In the genomic region with DNA sequence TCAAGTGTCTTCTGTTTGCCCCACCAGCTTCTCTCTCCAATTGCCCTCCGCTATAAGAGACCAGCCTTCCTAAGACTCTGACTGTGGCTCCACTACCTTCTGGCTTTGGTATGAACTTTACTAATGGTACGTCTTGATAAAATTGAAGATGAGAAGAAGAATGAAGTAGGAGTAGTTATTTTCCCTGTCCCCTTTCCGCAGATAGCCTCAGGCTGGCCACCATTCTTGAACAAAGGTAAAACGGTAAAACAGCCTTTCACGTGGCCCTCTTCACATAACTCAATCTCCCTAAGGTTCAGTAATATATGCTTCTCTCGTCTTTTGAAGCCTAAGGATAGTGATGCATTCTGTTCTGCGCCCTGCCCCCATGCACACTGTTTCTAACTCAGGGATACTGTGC, we compare ENCODE assay signal across 19 cellular contexts. TPM values are rescaled to one million over a fixed set of nuclear protein-coding genes. Genes with fewer than 3 reads are reported as not detected.
DNase-seq lines count a peak whose midpoint lies in the region; ATAC-seq, FAIRE-seq and TF ChIP-seq lines count a peak whose summit lies in the region.
"Had no signal": no experiment of that assay in that cellular context is flagged by ENCODE, and none has a peak within 500 bp of the region (broad histone marks: within the 10 kb centered on the region; RNA-seq: fewer than 3 reads in every experiment).

No MANE protein-coding gene starts in this region.

- H4K91ac ChIP-seq in IMR-90 (ENCODE audit: insufficient read depth, low read depth, low read length): no peak overlapping the region
- H4K91ac ChIP-seq in trophoblast cell (ENCODE audit: low read depth, low read length): no peak overlapping the region

- H3K36me3 ChIP-seq in IMR-90 (ENCODE audit: control insufficient read depth, insufficient read depth, low read length) (no peaks in the 10 kb centered on the region), K562 (ENCODE audit: control insufficient read depth, insufficient read depth, low read length) (no peaks in the 10 kb centered on the region), trophoblast cell (ENCODE audit: control insufficient read depth in 1 of 2, insufficient read depth in 2 of 2, low read length in 2 of 2) (no peaks in the 10 kb centered on the region), thyroid gland (no peaks in the 10 kb centered on the region)
- H3K36me3 ChIP-seq: BLaER1 treated with 17β-estradiol and CSF1 and Interleukin-3, amounts not matched to agents 10 nM and 100 nM had no signal

- H4K20me1 ChIP-seq in IMR-90 (ENCODE audit: insufficient read depth, low read length) (no peaks in the 10 kb centered on the region), K562 (replicated peaks; ENCODE audit: control insufficient read depth, insufficient read depth, low read length) (no peaks in the 10 kb centered on the region)
- H4K20me1 ChIP-seq: BLaER1 treated with 17β-estradiol and CSF1 and Interleukin-3, amounts not matched to agents 10 nM and 100 nM had no signal

- H2AFZ ChIP-seq in IMR-90 (replicated peaks; ENCODE audit: low read length, poor library complexity) (no peak overlapping the region), K562 (ENCODE audit: low read depth, low read length) (peak overlapping the region; percentile 28), trophoblast cell (ENCODE audit: insufficient read depth, low read length, poor library complexity) (no peak overlapping the region)

- H2AK5ac ChIP-seq in IMR-90 (ENCODE audit: low read depth, low read length): no peak overlapping the region
- H2AK5ac ChIP-seq in trophoblast cell (ENCODE audit: low read length): no peak overlapping the region

- no peak overlapping the region for H3K27ac ChIP-seq in IMR-90 (ENCODE audit: insufficient read depth, low read length)
- no peak overlapping the region for H3K27ac ChIP-seq in K562 (ENCODE audit: extremely low read depth, low read depth, low read length)
- no peak overlapping the region for H3K27ac ChIP-seq in trophoblast cell (ENCODE audit: low read depth, low read length)
- no peak overlapping the region for H3K27ac ChIP-seq in thyroid gland
- H3K27ac ChIP-seq: 22Rv1; A549; BLaER1 treated with 17β-estradiol and CSF1 and Interleukin-3, amounts not matched to agents 10 nM and 100 nM; C4-2B had no signal

- no peak for TF ChIP-seq EP300 in K562 (IDR thresholded peaks at IDR 0.05; ENCODE audit: low read length)

- ATAC-seq in IMR-90 (ENCODE audit: low read depth) (no peak), K562 (no peak)
- ATAC-seq: A549; CD8-positive, alpha-beta T cell had no signal

- H2AK9ac ChIP-seq in IMR-90 (replicated peaks; ENCODE audit: low read depth, low read length, poor library complexity): no peak overlapping the region

- POLR2A ChIA-PET in IMR-90 (lab: Charles Lee; ENCODE audit: unreplicated experiment): interaction anchor here (0.6 kb wide), 1 partner anchor 36 kb away, joined by 3 read pairs; no protein-coding TSS in a partner anchor
- POLR2A ChIA-PET in K562 (lab: Yijun Ruan, JAX): no interaction called here

- no peak overlapping the region for H3K4me3 ChIP-seq in IMR-90 (ENCODE audit: insufficient read depth, low read depth, low read length)
- H3K4me3 ChIP-seq in K562: no peak overlapping the region
- H3K4me3 ChIP-seq in trophoblast cell (ENCODE audit: low read depth, low read length): no peak overlapping the region
- H3K4me3 ChIP-seq in thyroid gland (replicated peaks in 1 of 3): no peak overlapping the region
- H3K4me3 ChIP-seq: A549; BLaER1 treated with 17β-estradiol and CSF1 and Interleukin-3, amounts not matched to agents 10 nM and 100 nM had no signal

- TF ChIP-seq RAD21 in IMR-90 (IDR thresholded peaks at IDR 0.05; ENCODE audit: low read length) (no peak), K562 (CRISPR knock-in tag; conservative IDR thresholded peaks at IDR 0.05 in 1 of 2, IDR thresholded peaks at IDR 0.05 in 1 of 2) (no peak)

- TF ChIP-seq CTCF in IMR-90 (conservative IDR thresholded peaks at IDR 0.05; ENCODE audit: low read depth, low read length) (no peak), K562 (IDR thresholded peaks at IDR 0.05 in 2 of 3, conservative IDR thresholded peaks at IDR 0.05 in 1 of 3; ENCODE audit: insufficient read depth in 2 of 3, low read depth in 1 of 3, low read length in 3 of 3) (no peak), thyroid gland (IDR thresholded peaks at IDR 0.05) (no peak)

- H2BK20ac ChIP-seq in IMR-90 (ENCODE audit: low read depth, low read length): no peak overlapping the region

- H3K56ac ChIP-seq in IMR-90 (ENCODE audit: extremely low read depth, insufficient read depth, low read length): no peak overlapping the region

- no peak overlapping the region for H2BK12ac ChIP-seq in trophoblast cell (ENCODE audit: low read length)

- H2BK5ac ChIP-seq in IMR-90 (ENCODE audit: low read depth, low read length, poor library complexity, severe bottlenecking) (no peak overlapping the region), trophoblast cell (ENCODE audit: low read depth, low read length, poor library complexity) (no peak overlapping the region)

- no peak overlapping the region for H3K9ac ChIP-seq in IMR-90 (ENCODE audit: low read depth, low read length)
- no peak overlapping the region for H3K9ac ChIP-seq in K562 (ENCODE audit: insufficient read depth in 1 of 2, low read depth in 2 of 2, low read length in 2 of 2)
- H3K9ac ChIP-seq in trophoblast cell (ENCODE audit: low read length): no peak overlapping the region
- H3K9ac ChIP-seq: BLaER1 treated with 17β-estradiol and CSF1 and Interleukin-3, amounts not matched to agents 10 nM and 100 nM had no signal

- H3K23ac ChIP-seq in IMR-90 (ENCODE audit: low read depth, low read length) (no peak overlapping the region), trophoblast cell (ENCODE audit: low read length) (no peak overlapping the region)

- dilution Hi-C loops in IMR-90 (cut with HindIII; ENCODE audit: low sequenced_read_pairs, unreplicated experiment): no loop called here

- FAIRE-seq in K562 (lab: Jason Lieb, UNC): no peak
- FAIRE-seq: A549, D721Med, G401.6, GM12891, GM19239 had no signal

- H2BK120ac ChIP-seq in IMR-90 (ENCODE audit: low read depth, low read length) (no peak overlapping the region; the same call in 1 of the 2 replicates), trophoblast cell (ENCODE audit: insufficient read depth, low read length, poor library complexity) (no peak overlapping the region)

- H3K27me3 ChIP-seq in IMR-90 (ENCODE audit: control insufficient read depth, insufficient read depth, low read length): no peaks in the 10 kb centered on the region
- no peaks in the 10 kb centered on the region for H3K27me3 ChIP-seq in K562 (ENCODE audit: control insufficient read depth in 2 of 2, insufficient read depth in 2 of 2, low read length in 2 of 2)
- H3K27me3 ChIP-seq in trophoblast cell (ENCODE audit: insufficient read depth, low read length): no peaks in the 10 kb centered on the region
- H3K27me3 ChIP-seq in thyroid gland: no peaks in the 10 kb centered on the region
- H3K27me3 ChIP-seq: BLaER1 treated with 17β-estradiol and CSF1 and Interleukin-3, amounts not matched to agents 10 nM and 100 nM had no signal

- no peak for DNase-seq in IMR-90
- DNase-seq in K562 (ENCODE audit: extremely low read depth in 1 of 4, low spot score in 3 of 4): no peak
- DNase-seq in trophoblast cell: peak; percentile 83 to 90
- DNase-seq in thyroid gland: no peak
- no peak for DNase-seq in HT-29 (ENCODE audit: low spot score)
- DNase-seq: AML-193; Caco-2; Calu3; CD4-positive, alpha-beta T cell; CD8-positive, alpha-beta T cell; GF-D8 had no signal

- H4K12ac ChIP-seq in trophoblast cell (ENCODE audit: low read depth, low read length): no peak overlapping the region

- intact Hi-C loops in IMR-90 (cut with micrococcal nuclease): no loop called here
- intact Hi-C loops in K562 (cut with micrococcal nuclease): no loop called here
- intact Hi-C loops in thyroid gland (cut with DNase I): no loop called here

- H3K9me3 ChIP-seq in IMR-90 (ENCODE audit: control insufficient read depth, insufficient read depth, low read length) (no peaks in the 10 kb centered on the region), K562 (replicated peaks; ENCODE audit: control insufficient read depth, insufficient read depth, low read depth, low read length) (no peaks in the 10 kb centered on the region), trophoblast cell (ENCODE audit: insufficient read depth, low read depth, low read length) (no peaks in the 10 kb centered on the region), thyroid gland (no peaks in the 10 kb centered on the region)
- H3K9me3 ChIP-seq: A549; BLaER1 treated with 17β-estradiol and CSF1 and Interleukin-3, amounts not matched to agents 10 nM and 100 nM; Caco-2 had no signal

- H4K8ac ChIP-seq in IMR-90 (ENCODE audit: low read depth in 2 of 2, low read length in 2 of 2): no peak overlapping the region
- H4K8ac ChIP-seq in trophoblast cell (ENCODE audit: low read depth, low read length): no peak overlapping the region

- TF ChIP-seq POLR2A in IMR-90 (IDR thresholded peaks at IDR 0.05; ENCODE audit: low read depth, low read length) (no peak), K562 (conservative IDR thresholded peaks at IDR 0.05) (no peak), thyroid gland (IDR thresholded peaks at IDR 0.05) (no peak)

- H2BK15ac ChIP-seq in IMR-90 (ENCODE audit: low read depth, low read length): peak overlapping the region; percentile 7; the same call in 1 of the 3 replicates

- BruUV-seq in IMR-90 (replicated peaks; lab: Mats Ljungman, UMichigan) (no TSS peak), K562 (replicated peaks; lab: Mats Ljungman, UMichigan) (no TSS peak)

- CTCF ChIA-PET in IMR-90 (lab: Yijun Ruan, JAX): no interaction called here
- CTCF ChIA-PET in K562 (lab: Yijun Ruan, JAX; ENCODE audit: low intra/inter-chr PET ratio): no interaction called here

- H3K79me2 ChIP-seq in K562 (ENCODE audit: control insufficient read depth, insufficient read depth, low read length) (no peaks in the 10 kb centered on the region), trophoblast cell (ENCODE audit: control insufficient read depth, insufficient read depth, low read length, poor library complexity) (no peaks in the 10 kb centered on the region)

- WGBS in IMR-90 (ENCODE audit: extremely low coverage in 2 of 2, insufficient read length in 1 of 2), 2 experiments: no CpG with 5 or more reads among the region's 7 CpGs
- WGBS in K562 (ENCODE audit: insufficient coverage, low coverage, missing lambda C conversion rate): 55% methylated on average over 7 of the region's 7 CpGs
- WGBS in trophoblast cell (ENCODE audit: extremely low coverage, insufficient coverage, insufficient read length): no CpG with 5 or more reads among the region's 7 CpGs
- WGBS in thyroid gland, 2 donors: 89 to 90% methylated on average over 7 of the region's 7 CpGs

- in situ Hi-C loops in IMR-90 (cut with MboI; ENCODE audit: low sequenced_read_pairs): loop anchor here (25.0 kb wide), 1 partner anchor 558 kb away; a partner anchor contains a TSS
- in situ Hi-C loops in K562 (cut with MboI): no loop called here

- H3K4ac ChIP-seq in IMR-90 (ENCODE audit: low read depth, low read length) (0 out of 2 replicates have a peak overlapping the region, but pooled peaks have one; percentile 33), trophoblast cell (ENCODE audit: low read depth, low read length) (no peak overlapping the region)

- H3K79me1 ChIP-seq in IMR-90 (ENCODE audit: low read depth in 1 of 2, low read length in 2 of 2) (no peaks in the 10 kb centered on the region), trophoblast cell (ENCODE audit: low read length) (no peaks in the 10 kb centered on the region)

- H3K18ac ChIP-seq in IMR-90 (ENCODE audit: low read depth, low read length) (no peak overlapping the region), trophoblast cell (ENCODE audit: low read length) (no peak overlapping the region)

- H4K5ac ChIP-seq in IMR-90 (ENCODE audit: low read depth, low read length): no peak overlapping the region

- H3K14ac ChIP-seq in IMR-90 (replicated peaks; ENCODE audit: low read depth, low read length) (no peak overlapping the region), trophoblast cell (ENCODE audit: low read length) (no peak overlapping the region)

- 0 out of 2 replicates have a peak, but pooled peaks cover 2% of the 10 kb centered on the region for H3K9me1 ChIP-seq in IMR-90 (ENCODE audit: insufficient read depth, low read length)
- no peaks in the 10 kb centered on the region for H3K9me1 ChIP-seq in K562 (ENCODE audit: control insufficient read depth, insufficient read depth, low read length)

- H3K4me2 ChIP-seq in IMR-90 (ENCODE audit: low read depth, low read length) (no peak overlapping the region), K562 (ENCODE audit: insufficient read depth, low read length) (no peak overlapping the region), trophoblast cell (ENCODE audit: low read length) (no peak overlapping the region)
- H3K4me2 ChIP-seq: A549 had no signal

- H3K4me1 ChIP-seq in IMR-90 (ENCODE audit: control insufficient read depth, insufficient read depth, low read length) (no peaks in the 10 kb centered on the region), K562 (replicated peaks in 1 of 2; ENCODE audit: control insufficient read depth in 2 of 2, insufficient read depth in 2 of 2, low read length in 2 of 2) (no peaks in the 10 kb centered on the region; a peak in 1 of 5 replicates), trophoblast cell (ENCODE audit: control insufficient read depth in 1 of 2, insufficient read depth in 2 of 2, low read length in 2 of 2) (no peaks in the 10 kb centered on the region), thyroid gland (no peaks in the 10 kb centered on the region)
- H3K4me1 ChIP-seq: A549, Caco-2 had no signal

RNA-seq across cellular contexts. Expression of a gene that starts 9.9 kb away (rescaled TPM):
- total RNA-seq in IMR-90 (2012; rRNA removed) (10.2 and 10.8 TPM in 2 replicates), K562 (2014; rRNA removed) (under 0.01 and 0.04 TPM in 2 replicates), K562 (2014; rRNA removed; fragmentation: Illumina TruSeq; extraction: Trizol) (not detected in 2 replicates), K562 (2015; rRNA removed; fragmentation: Illumina TruSeq; extraction: Trizol) (not detected in 2 replicates), K562 (2021) (0.02 and 0.04 TPM in 2 replicates), thyroid gland (10 to 100 TPM; 14.0 to 33.6 (median 17.7) TPM)
- polyA plus RNA-seq in IMR-90 (2012; rRNA removed) (1.9 and 2.6 TPM in 2 replicates), K562 (2011; rRNA removed) (0.01 and 0.03 TPM in 2 replicates), K562 (2014; fragmentation: Illumina TruSeq; extraction: Trizol) (not detected in 2 replicates), K562 (2014; fragmentation: Nextera tagmentation; extraction: Ambion mirVana) (not detected), K562 (2014; rRNA removed) (0.04 TPM in 1 of 2 replicates, not detected in the other)
- polyA plus RNA-seq in IMR-90 (2012; cell fraction: cytosol; rRNA removed): 1.6 and 1.7 TPM in 2 replicates
- polyA plus RNA-seq in IMR-90 (2012; cell fraction: nucleus; rRNA removed; ENCODE audit: low replicate concordance): 4.3 and 10.5 TPM in 2 replicates
- total RNA-seq in K562 (2011; cell fraction: chromatin; rRNA removed; ENCODE audit: low replicate concordance): 0.14 TPM in 1 of 2 replicates, not detected in the other
- not detected in 2 replicates for total RNA-seq in K562 (2011; cell fraction: nucleolus; rRNA removed)
- total RNA-seq in K562 (2011; cell fraction: nucleoplasm; rRNA removed): 0.15 TPM in 1 of 2 replicates, not detected in the other
- 0.03 TPM in 1 of 2 replicates, not detected in the other for polyA plus RNA-seq in K562 (2011; cell fraction: cytosol; rRNA removed)
- polyA plus RNA-seq in K562 (2011; cell fraction: nucleus; rRNA removed): 0.03 and 0.04 TPM in 2 replicates
- polyA plus RNA-seq in K562 (2012): 0.04 TPM in 1 of 2 replicates, not detected in the other
- polyA minus RNA-seq in K562 (2011; rRNA and poly(A)+ RNA removed): 0.04 and 0.06 TPM in 2 replicates
- not detected in 2 replicates for polyA minus RNA-seq in K562 (2011; cell fraction: cytosol; rRNA and poly(A)+ RNA removed)
- 0.13 and 0.22 TPM in 2 replicates for polyA minus RNA-seq in K562 (2011; cell fraction: nucleus; rRNA and poly(A)+ RNA removed)
- polyA plus RNA-seq in trophoblast cell (2013): 0.53 and 0.61 TPM in 2 replicates
- 24.4 and 25.4 TPM in 2 replicates for total RNA-seq in HT-29 (2014; rRNA removed; shearing (Covaris generic))
- total RNA-seq: CD4-positive, alpha-beta T cell; CD8-positive, alpha-beta T cell had no signal

Comparison
In these comparisons a context has a peak if more than half of its experiments do, and no peak if none do; other contexts are left out.
1. DNase-seq: peak in trophoblast cell (2 of 2); none in IMR-90 (single experiment), K562 (0 of 4), thyroid gland (0 of 2) and HT-29 (single experiment).